Comparison of ENCODE assay signal across 14 cellular contexts in genomic region chr9:98488578-98489312, GRCh38.
A peak's percentile ranks its signal among the peaks of the same experiment; 100 is the strongest.
DNase-seq lines count a peak whose midpoint lies in the region; ATAC-seq, FAIRE-seq and TF ChIP-seq lines count a peak whose summit lies in the region.
"Had no signal": no experiment of that assay in that cellular context is flagged by ENCODE, and none has a peak within 500 bp of the region (broad histone marks: within the 10 kb centered on the region; RNA-seq: fewer than 3 reads in every experiment).

No MANE protein-coding gene starts in this region.

- no peaks in the 10 kb centered on the region for H3K79me2 ChIP-seq in K562 (ENCODE audit: control insufficient read depth, insufficient read depth, low read length)

- H3K27me3 ChIP-seq in K562 (ENCODE audit: control insufficient read depth in 2 of 2, insufficient read depth in 2 of 2, low read length in 2 of 2) (no peaks in the 10 kb centered on the region; a peak in 1 of 5 replicates), lower lobe of right lung (ENCODE audit: low read depth) (no peaks in the 10 kb centered on the region)

- POLR2A ChIA-PET in K562 (lab: Yijun Ruan, JAX): interaction anchor here (0.6 to 0.7 kb wide), 2 partner anchors 13 to 502 kb away, joined by 3 read pairs; no protein-coding TSS in a partner anchor

- ATAC-seq in K562 (peak; percentile 32; the same call in 1 of the 3 replicates), lower lobe of right lung (peak; percentile 88 to 96), HG03469 (IDR thresholded peaks at IDR 0.05; ENCODE audit: unreplicated experiment) (no peak)
- ATAC-seq: activated CD8-positive, alpha-beta T cell treated with anti-CD3 and anti-CD28 coated beads for 36 hours had no signal

- H3K27ac ChIP-seq in K562 (ENCODE audit: extremely low read depth, low read depth, low read length) (no peak overlapping the region), lower lobe of right lung (peak overlapping the region; percentile 32)

- H3K4me1 ChIP-seq in K562 (replicated peaks in 1 of 2; ENCODE audit: control insufficient read depth in 2 of 2, insufficient read depth in 2 of 2, low read length in 2 of 2): no peaks in the 10 kb centered on the region; a peak in 1 of 5 replicates
- no peaks in the 10 kb centered on the region for H3K4me1 ChIP-seq in lower lobe of right lung

- intact Hi-C loops in K562 (cut with micrococcal nuclease) (no loop called here), lower lobe of right lung (cut with DNase I) (no loop called here)

- TF ChIP-seq RAD21 in K562 (CRISPR knock-in tag; conservative IDR thresholded peaks at IDR 0.05 in 1 of 2, IDR thresholded peaks at IDR 0.05 in 1 of 2): no peak

- peak overlapping the region; percentile 29; the same call in 1 of the 2 replicates for H2AFZ ChIP-seq in K562 (ENCODE audit: low read depth, low read length)

- no peak for TF ChIP-seq POLR2A in K562 (conservative IDR thresholded peaks at IDR 0.05)

- no peaks in the 10 kb centered on the region for H4K20me1 ChIP-seq in K562 (replicated peaks; ENCODE audit: control insufficient read depth, insufficient read depth, low read length)

- no peak overlapping the region for H3K4me2 ChIP-seq in K562 (ENCODE audit: insufficient read depth, low read length)

- no peaks in the 10 kb centered on the region for H3K9me3 ChIP-seq in K562 (replicated peaks; ENCODE audit: control insufficient read depth, insufficient read depth, low read depth, low read length)
- H3K9me3 ChIP-seq in lower lobe of right lung: no peaks in the 10 kb centered on the region

- H3K4me3 ChIP-seq in AG09309 (ENCODE audit: control insufficient read depth, low read depth, low read length) (no peak overlapping the region), K562 (no peak overlapping the region), lower lobe of right lung (no peak overlapping the region)

- WGBS in K562 (ENCODE audit: insufficient coverage, low coverage, missing lambda C conversion rate): 36% methylated on average over 8 of the region's 8 CpGs

- no peak overlapping the region for H3K9ac ChIP-seq in K562 (ENCODE audit: insufficient read depth in 1 of 2, low read depth in 2 of 2, low read length in 2 of 2)

- H3K9me1 ChIP-seq in K562 (ENCODE audit: control insufficient read depth, insufficient read depth, low read length): no peaks in the 10 kb centered on the region

- no peaks in the 10 kb centered on the region for H3K36me3 ChIP-seq in K562 (ENCODE audit: control insufficient read depth, insufficient read depth, low read length)
- H3K36me3 ChIP-seq in lower lobe of right lung: no peaks in the 10 kb centered on the region

- peak; percentile 96 for DNase-seq in AG09309 (ENCODE audit: low read depth)
- DNase-seq in LHCN-M2 (ENCODE audit: low read depth): peak; percentile 74
- DNase-seq in K562 (ENCODE audit: extremely low read depth in 1 of 4, low spot score in 3 of 4): no peak
- DNase-seq in lower lobe of right lung: no peak
- DNase-seq in KBM-7: no peak
- no peak for DNase-seq in GM20000 (ENCODE audit: low spot score)
- DNase-seq in NCI-H774 (lab: John Stamatoyannopoulos, UW): no peak
- DNase-seq: activated CD8-positive, alpha-beta T cell treated with anti-CD3 and anti-CD28 coated beads for 36 hours; GOT3; NCI-H187 treated with DMSO at 0.1 percent for 48 hours; SHP77 treated with DMSO at 0.1 percent for 48 hours had no signal

- in situ Hi-C loops in K562 (cut with MboI): no loop called here
- in situ Hi-C loops in KBM-7 (cut with MboI; ENCODE audit: low pct_unique_long_range_greater_than_20kb, low sequenced_read_pairs): no loop called here

- no peak for FAIRE-seq in K562 (lab: Jason Lieb, UNC)
- FAIRE-seq: frontal cortex, GM18507 had no signal

- BruUV-seq in K562 (replicated peaks; lab: Mats Ljungman, UMichigan): no TSS peak

- CTCF ChIA-PET in K562 (lab: Yijun Ruan, JAX; ENCODE audit: low intra/inter-chr PET ratio): no interaction called here

- TF ChIP-seq CTCF in AG09309 (IDR thresholded peaks at IDR 0.05; ENCODE audit: control insufficient read depth, insufficient read depth, low read depth, low read length, missing control alignments): peak; percentile 31
- peak in 1 of 3 experiments; percentile 8; a peak in 1 of 6 replicates for TF ChIP-seq CTCF in K562 (IDR thresholded peaks at IDR 0.05 in 2 of 3, conservative IDR thresholded peaks at IDR 0.05 in 1 of 3; ENCODE audit: insufficient read depth in 2 of 3, low read depth in 1 of 3, low read length in 3 of 3)
- no peak for TF ChIP-seq CTCF in lower lobe of right lung (IDR thresholded peaks at IDR 0.05)
- no peak for TF ChIP-seq CTCF in GM20000 (IDR thresholded peaks at IDR 0.05; ENCODE audit: extremely low read depth, missing control alignments)

- no peak for TF ChIP-seq EP300 in K562 (IDR thresholded peaks at IDR 0.05; ENCODE audit: low read length)

TF ChIP-seq in K562, 482 proteins besides CTCF, POLR2A, EP300 and RAD21:
- TF ChIP-seq ZBTB40 (IDR thresholded peaks at IDR 0.05): peak; percentile 97
- TF ChIP-seq ZBTB40 (CRISPR knock-in tag; IDR thresholded peaks at IDR 0.05): peak; percentile 98
- peak; percentile 14; the same call in 1 of the 2 replicates for TF ChIP-seq ESRRA (IDR thresholded peaks at IDR 0.05; ENCODE audit: borderline replicate concordance, low read depth)
- TF ChIP-seq TBP (optimal IDR thresholded peaks at IDR 0.05; ENCODE audit: low read depth, low read length): no peak

Comparison
In these comparisons a context has a peak if more than half of its experiments do, and no peak if none do; other contexts are left out.
1. DNase-seq: peak in AG09309 (single experiment) and LHCN-M2 (single experiment); none in K562 (0 of 4), lower lobe of right lung (single experiment), KBM-7 (single experiment), GM20000 (single experiment) and NCI-H774 (single experiment).